In the genomic region with DNA sequence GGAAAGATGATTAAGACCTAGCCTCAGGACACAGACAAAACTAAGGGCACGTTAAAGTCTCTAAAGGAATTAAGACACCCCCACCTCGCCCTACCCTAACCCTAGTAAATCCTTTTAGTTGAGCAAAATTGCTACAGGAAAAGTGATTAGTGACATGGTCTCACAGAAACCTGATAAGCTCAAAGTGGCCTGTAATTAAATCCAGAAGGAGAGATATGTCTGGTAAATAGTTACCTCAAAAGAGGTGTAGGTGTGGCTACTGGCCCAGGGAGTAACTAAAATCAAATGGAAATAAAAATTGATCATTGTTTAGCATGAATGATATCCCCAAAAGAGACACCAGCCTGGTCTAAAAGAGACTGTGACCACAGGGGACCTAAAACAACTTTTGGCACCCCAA, we compare ENCODE assay signal across 8 cellular contexts.
"Had no signal": no experiment of that assay in that cellular context is flagged by ENCODE, and none has a peak within 500 bp of the region (broad histone marks: within the 10 kb centered on the region; RNA-seq: fewer than 3 reads in every experiment).

No MANE protein-coding gene starts in this region.

- H3K4me3 Mint-ChIP-seq: HFFc6, IgD-negative memory B cell had no signal

- FAIRE-seq: HepG2 had no signal

- H3K9me3 Mint-ChIP-seq: HFFc6, IgD-negative memory B cell had no signal

- H3K9me3 ChIP-seq: HAP-1 had no signal

- H3K4me1 ChIP-seq: HAP-1 had no signal

- H3K27me3 Mint-ChIP-seq: IgD-negative memory B cell had no signal

- DNase-seq: GM23248, GOT3, H7, HFFc6 had no signal

- H3K4me3 ChIP-seq: GM23248, HAP-1 had no signal

- H3K27ac Mint-ChIP-seq: HFFc6, IgD-negative memory B cell had no signal

- H3K36me3 ChIP-seq: HAP-1 had no signal

- H3K27ac ChIP-seq: GM23248, HL-60 had no signal
